Comparison of ENCODE assay signal across 23 cellular contexts in genomic region chr17:79002291-79002690, GRCh38. TPM values are rescaled to one million over a fixed set of nuclear protein-coding genes. Genes with fewer than 3 reads are reported as not detected.
DNase-seq lines count a peak whose midpoint lies in the region; ATAC-seq, FAIRE-seq and TF ChIP-seq lines count a peak whose summit lies in the region.
"Had no signal": no experiment of that assay in that cellular context is flagged by ENCODE, and none has a peak within 500 bp of the region (broad histone marks: within the 10 kb centered on the region; RNA-seq: fewer than 3 reads in every experiment).

No MANE protein-coding gene starts in this region.

- H3K4me2 ChIP-seq in PC-3 (ENCODE audit: low read length) = peak overlapping the region; percentile 69
- H3K4me2 ChIP-seq: hepatocyte had no signal

- CTCF ChIA-PET in activated CD4-positive, alpha-beta T cell treated with anti-CD3 and anti-CD28 coated beads for 36 hours (lab: Charles Lee) = interaction anchor here (1.4 kb wide), 1 partner anchor 17 kb away, joined by 3 read pairs; no protein-coding TSS in a partner anchor
- CTCF ChIA-PET in PC-3 (lab: Charles Lee) = no interaction called here
- CTCF ChIA-PET in CD8-positive, alpha-beta memory T cell (lab: Charles Lee) = no interaction called here

- H3K36me3 Mint-ChIP-seq in activated CD4-positive, alpha-beta T cell treated with anti-CD3 and anti-CD28 coated beads for 36 hours (ENCODE audit: low read depth) = peaks cover 11% of the 10 kb centered on the region
- peaks cover 0 to 56% (median 8%) of the 10 kb centered on the region in 3 donors for H3K36me3 Mint-ChIP-seq in CD8-positive, alpha-beta memory T cell

- H3K27me3 Mint-ChIP-seq in activated CD4-positive, alpha-beta T cell treated with anti-CD3 and anti-CD28 coated beads for 36 hours = no peaks in the 10 kb centered on the region
- no peaks in the 10 kb centered on the region for H3K27me3 Mint-ChIP-seq in CD8-positive, alpha-beta memory T cell
- H3K27me3 Mint-ChIP-seq: dendritic cell treated with granulocyte-macrophage colony-stimulating factor and Interleukin-4, amounts not matched to agents 40 ng/mL and 50 ng/mL, for 4 days had no signal

- no peak overlapping the region for H3K4me3 Mint-ChIP-seq in activated CD4-positive, alpha-beta T cell treated with anti-CD3 and anti-CD28 coated beads for 36 hours
- no peak overlapping the region for H3K4me3 Mint-ChIP-seq in CD8-positive, alpha-beta memory T cell
- H3K4me3 Mint-ChIP-seq: dendritic cell treated with granulocyte-macrophage colony-stimulating factor and Interleukin-4, amounts not matched to agents 40 ng/mL and 50 ng/mL, for 4 days had no signal

- H3K9ac ChIP-seq in PC-3 (ENCODE audit: low read length) = no peak overlapping the region
- H3K9ac ChIP-seq in kidney (ENCODE audit: low read length in 2 of 2) = no peak overlapping the region
- H3K9ac ChIP-seq: parathyroid adenoma had no signal

- H3F3A ChIP-seq in PC-3 (ENCODE audit: low read length, unreplicated experiment) = peaks cover 12% of the 10 kb centered on the region

- BruUV-seq in PC-3 (replicated peaks; lab: Mats Ljungman, UMichigan) = no TSS peak

- no peak overlapping the region for H3K27ac ChIP-seq in PC-3 (ENCODE audit: low read length)
- H3K27ac ChIP-seq in kidney (ENCODE audit: low read depth in 2 of 2, low read length in 2 of 2) = no peak overlapping the region
- no peak overlapping the region for H3K27ac ChIP-seq in CD8-positive, alpha-beta memory T cell (ENCODE audit: low read depth, low read length)
- H3K27ac ChIP-seq: breast epithelium, hepatocyte, lower lobe of right lung, parathyroid adenoma had no signal

- peak; percentile 2 for DNase-seq in activated CD4-positive, alpha-beta T cell treated with anti-CD3 and anti-CD28 coated beads for 36 hours
- DNase-seq in activated CD4-positive, alpha-beta T cell treated with anti-CD3 and anti-CD28 coated beads, Interleukin-2, amount 50 U/mL, for 4 hours = no peak
- DNase-seq in PC-3 (no peak), kidney (peak; percentile 46), sciatic nerve (ENCODE audit: low spot score) (peak; percentile 36), GM19239 (ENCODE audit: insufficient read length, low spot score) (no peak)
- no peak for DNase-seq in CD8-positive, alpha-beta memory T cell
- DNase-seq: 8988T; HCEC 1CT; lower lobe of right lung; NCI-H1105 treated with DMSO at 0.1 percent for 48 hours; NCI-H2081 treated with DMSO at 0.1 percent for 48 hours; NCI-H510A; NK-92 treated with Interleukin-12 subunit alpha and Interleukin-12 subunit beta, amount 100 ng/mL, for 24 hours had no signal

- H3K9me2 ChIP-seq in PC-3 (replicated peaks; ENCODE audit: low read length) = no peaks in the 10 kb centered on the region

- intact Hi-C loops in activated CD4-positive, alpha-beta T cell treated with anti-CD3 and anti-CD28 coated beads for 36 hours (cut with DNase I, micrococcal nuclease) = no loop called here
- intact Hi-C loops in PC-3 (cut with micrococcal nuclease) = no loop called here
- intact Hi-C loops in kidney (cut with DNase I) = no loop called here
- intact Hi-C loops in sciatic nerve (cut with DNase I) = no loop called here

- POLR2A ChIA-PET in activated CD4-positive, alpha-beta T cell treated with anti-CD3 and anti-CD28 coated beads for 36 hours (lab: Charles Lee) = no interaction called here
- POLR2A ChIA-PET in PC-3 (lab: Charles Lee; ENCODE audit: unreplicated experiment) = no interaction called here
- POLR2A ChIA-PET in CD8-positive, alpha-beta memory T cell (lab: Charles Lee) = no interaction called here

- peaks cover 38% of the 10 kb centered on the region; the same call in 1 of the 2 replicates for H3K36me3 ChIP-seq in PC-3 (ENCODE audit: low read depth, low read length)
- H3K36me3 ChIP-seq in kidney (ENCODE audit: control insufficient read depth in 1 of 2, insufficient read depth in 2 of 2, low read length in 2 of 2) = peaks cover 2 to 6% of the 10 kb centered on the region in 2 donors
- peaks cover 5% of the 10 kb centered on the region for H3K36me3 ChIP-seq in CD8-positive, alpha-beta memory T cell (ENCODE audit: insufficient read depth, low read length)
- H3K36me3 ChIP-seq: breast epithelium had no signal

- no peak for ATAC-seq in activated CD4-positive, alpha-beta T cell treated with anti-CD3 and anti-CD28 coated beads for 36 hours
- ATAC-seq in PC-3 (no peak), sciatic nerve (no peak), esophagus mucosa (no peak)
- ATAC-seq: activated CD4-positive, CD25-positive, alpha-beta regulatory T cell treated with anti-CD3 and anti-CD28 coated beads, Interleukin-2, amount 50 U/mL, for 24 hours; lower lobe of right lung; SK-N-SH treated with all-trans-retinoic acid at 6 μM for 48 hours had no signal

- no peak overlapping the region for H2AFZ ChIP-seq in PC-3 (ENCODE audit: low read length)
- H2AFZ ChIP-seq: hepatocyte, parathyroid adenoma had no signal

- TF ChIP-seq CTCF in PC-3 (conservative IDR thresholded peaks at IDR 0.05; ENCODE audit: low read depth, low read length) (no peak), kidney (IDR thresholded peaks at IDR 0.05; ENCODE audit: borderline replicate concordance, extremely low read depth, insufficient read depth) (no peak)

- H3K9me3 Mint-ChIP-seq in activated CD4-positive, alpha-beta T cell treated with anti-CD3 and anti-CD28 coated beads for 36 hours (ENCODE audit: low read depth) = no peaks in the 10 kb centered on the region
- H3K9me3 Mint-ChIP-seq in CD8-positive, alpha-beta memory T cell = no peaks in the 10 kb centered on the region
- H3K9me3 Mint-ChIP-seq: dendritic cell treated with granulocyte-macrophage colony-stimulating factor and Interleukin-4, amounts not matched to agents 40 ng/mL and 50 ng/mL, for 4 days had no signal

- no peak for FAIRE-seq in kidney (lab: Jason Lieb, UNC)
- no peak for FAIRE-seq in GM19239 (lab: Jason Lieb, UNC)
- FAIRE-seq: D721Med, HTR-8/SVneo had no signal

- H3K9me3 ChIP-seq in PC-3 (ENCODE audit: low read length) = no peaks in the 10 kb centered on the region
- H3K9me3 ChIP-seq in kidney (ENCODE audit: control insufficient read depth in 1 of 2, low read length in 2 of 2) = no peaks in the 10 kb centered on the region
- no peaks in the 10 kb centered on the region for H3K9me3 ChIP-seq in CD8-positive, alpha-beta memory T cell (ENCODE audit: low read length)
- H3K9me3 ChIP-seq: breast epithelium, lower lobe of right lung had no signal

- no peak overlapping the region for H3K27ac Mint-ChIP-seq in activated CD4-positive, alpha-beta T cell treated with anti-CD3 and anti-CD28 coated beads for 36 hours
- H3K27ac Mint-ChIP-seq in CD8-positive, alpha-beta memory T cell = peak overlapping the region in 3 of 8 donors; percentile 6 to 74 (median 66)

- peaks cover 93% of the 10 kb centered on the region for H3K79me2 ChIP-seq in PC-3 (ENCODE audit: low read length)

- H3K4me3 ChIP-seq in PC-3 (ENCODE audit: low read length) (no peak overlapping the region), kidney (ENCODE audit: low read length in 2 of 2) (no peak overlapping the region)
- H3K4me3 ChIP-seq in CD8-positive, alpha-beta memory T cell (ENCODE audit: low read length) = no peak overlapping the region
- H3K4me3 ChIP-seq: breast epithelium, hepatocyte, lower lobe of right lung had no signal

- peaks cover 28% of the 10 kb centered on the region for H3K4me1 Mint-ChIP-seq in activated CD4-positive, alpha-beta T cell treated with anti-CD3 and anti-CD28 coated beads for 36 hours
- H3K4me1 Mint-ChIP-seq in CD8-positive, alpha-beta memory T cell = peaks cover 26 to 47% (median 28%) of the 10 kb centered on the region in 3 donors

- H3K4me1 ChIP-seq in PC-3 (ENCODE audit: insufficient read depth, low read length) (peaks cover 61% of the 10 kb centered on the region), kidney (ENCODE audit: control insufficient read depth in 1 of 2, insufficient read depth in 1 of 2, low read depth in 1 of 2, low read length in 2 of 2) (peaks cover 4 to 18% of the 10 kb centered on the region in 2 donors)
- peaks cover 23% of the 10 kb centered on the region for H3K4me1 ChIP-seq in CD8-positive, alpha-beta memory T cell (ENCODE audit: insufficient read depth, low read length)

- H4K20me1 ChIP-seq in PC-3 (ENCODE audit: low read length) = peaks cover 31% of the 10 kb centered on the region

- no peaks in the 10 kb centered on the region for H3K27me3 ChIP-seq in PC-3 (ENCODE audit: low read length)
- H3K27me3 ChIP-seq in CD8-positive, alpha-beta memory T cell (ENCODE audit: insufficient read depth, low read length, poor library complexity, severe bottlenecking) = no peaks in the 10 kb centered on the region
- H3K27me3 ChIP-seq: breast epithelium, hepatocyte had no signal

RNA-seq across cellular contexts. Expression of gene CANT1, which starts 7.3 kb away (rescaled TPM):
- 10 to 100 TPM; 44.0 to 52.9 TPM for total RNA-seq in activated CD4-positive, alpha-beta T cell treated with anti-CD3 and anti-CD28 coated beads for 36 hours
- total RNA-seq in PC-3 (2014; rRNA removed) = 191 and 220 TPM in 2 replicates
- 56.6 TPM for total RNA-seq in kidney
- polyA plus RNA-seq in kidney (ENCODE audit: insufficient read depth, low read depth, low replicate concordance) = 23.0 TPM
- total RNA-seq in sciatic nerve = 28.9 TPM
- 10 to 100 TPM; 45.5 to 47.3 TPM for total RNA-seq in CD8-positive, alpha-beta memory T cell
- polyA plus RNA-seq in CD8-positive, alpha-beta memory T cell = 13.4 TPM
- 55.5 TPM for total RNA-seq in esophagus mucosa

RNA-seq across cellular contexts. Expression of gene C1QTNF1, which starts 21.7 kb away (rescaled TPM):
- total RNA-seq in activated CD4-positive, alpha-beta T cell treated with anti-CD3 and anti-CD28 coated beads for 36 hours = under 1 TPM in 1 of 2 experiments, not detected in 1; 0.14 TPM
- 18.6 and 21.0 TPM in 2 replicates for total RNA-seq in PC-3 (2014; rRNA removed)
- 65.2 TPM for total RNA-seq in kidney
- polyA plus RNA-seq in kidney (ENCODE audit: insufficient read depth, low read depth, low replicate concordance) = 18.0 TPM
- total RNA-seq in sciatic nerve = 22.6 TPM
- under 1 TPM in 1 of 2 experiments, not detected in 1; 0.22 TPM for total RNA-seq in CD8-positive, alpha-beta memory T cell
- not detected for polyA plus RNA-seq in CD8-positive, alpha-beta memory T cell
- total RNA-seq in esophagus mucosa = 4.1 TPM

RNA-seq across cellular contexts. Expression of gene LGALS3BP, which starts 22.6 kb away (rescaled TPM):
- 10 to 100 TPM; 64.4 to 71.2 TPM for total RNA-seq in activated CD4-positive, alpha-beta T cell treated with anti-CD3 and anti-CD28 coated beads for 36 hours
- total RNA-seq in PC-3 (2014; rRNA removed) = 72.4 and 121 TPM in 2 replicates
- 240 TPM for total RNA-seq in kidney
- 310 TPM for polyA plus RNA-seq in kidney (ENCODE audit: insufficient read depth, low read depth, low replicate concordance)
- 147 TPM for total RNA-seq in sciatic nerve
- 1 to 10 TPM; 8.6 to 9.1 TPM for total RNA-seq in CD8-positive, alpha-beta memory T cell
- 23.1 TPM for polyA plus RNA-seq in CD8-positive, alpha-beta memory T cell
- total RNA-seq in esophagus mucosa = 193 TPM

Comparison
In these comparisons a context has a peak if more than half of its experiments do, and no peak if none do; other contexts are left out.
1. DNase-seq: peak in activated CD4-positive, alpha-beta T cell treated with anti-CD3 and anti-CD28 coated beads for 36 hours (single experiment), kidney (single experiment) and sciatic nerve (single experiment); none in activated CD4-positive, alpha-beta T cell treated with anti-CD3 and anti-CD28 coated beads, Interleukin-2, amount 50 U/mL, for 4 hours (0 of 2), PC-3 (single experiment), GM19239 (single experiment) and CD8-positive, alpha-beta memory T cell (0 of 5).